ENCODE assay signal across 8 cellular contexts in the genomic region with DNA sequence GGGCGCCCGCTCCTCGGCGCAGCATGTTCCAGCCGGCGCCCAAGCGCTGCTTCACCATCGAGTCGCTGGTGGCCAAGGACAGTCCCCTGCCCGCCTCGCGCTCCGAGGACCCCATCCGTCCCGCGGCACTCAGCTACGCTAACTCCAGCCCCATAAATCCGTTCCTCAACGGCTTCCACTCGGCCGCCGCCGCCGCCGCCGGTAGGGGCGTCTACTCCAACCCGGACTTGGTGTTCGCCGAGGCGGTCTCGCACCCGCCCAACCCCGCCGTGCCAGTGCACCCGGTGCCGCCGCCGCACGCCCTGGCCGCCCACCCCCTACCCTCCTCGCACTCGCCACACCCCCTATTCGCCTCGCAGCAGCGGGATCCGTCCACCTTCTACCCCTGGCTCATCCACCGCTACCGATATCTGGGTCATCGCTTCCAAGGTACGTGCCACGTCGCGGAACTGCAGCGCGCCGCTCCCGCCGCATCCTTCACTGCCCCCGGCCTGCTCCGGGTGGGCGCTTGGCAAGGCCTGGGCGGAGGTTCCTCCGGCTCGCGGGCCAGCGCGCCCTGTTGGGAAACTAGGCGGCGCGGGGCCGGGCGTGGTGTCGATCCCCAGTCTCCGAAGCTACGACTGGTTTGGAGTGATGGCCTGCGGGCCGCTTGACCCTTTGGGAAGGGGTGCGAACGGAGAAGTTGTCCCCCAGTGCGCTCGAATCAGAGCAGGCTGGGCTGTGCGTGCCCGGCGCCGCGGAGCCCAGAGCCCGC. TPM values are rescaled to one million over a fixed set of nuclear protein-coding genes. Genes with fewer than 3 reads are reported as not detected.
A peak's percentile ranks its signal among the peaks of the same experiment; 100 is the strongest.
DNase-seq lines count a peak whose midpoint lies in the region; ATAC-seq, FAIRE-seq and TF ChIP-seq lines count a peak whose summit lies in the region.

No MANE protein-coding gene starts in this region.

- H3K79me2 ChIP-seq in ACC112 (ENCODE audit: control insufficient read depth, insufficient read depth, low read length, unreplicated experiment), result no peaks in the 10 kb centered on the region

- intact Hi-C loops in dorsolateral prefrontal cortex (cut with DNase I), result loop anchor here in 1 of 2 donors (5.0 kb wide), 1 partner anchor 504 kb away; the partner anchor contains the start of gene RAB11FIP2

- FAIRE-seq in small intestine (lab: Jason Lieb, UNC), result no peak

- TF ChIP-seq CTCF in dorsolateral prefrontal cortex (IDR thresholded peaks at IDR 0.05 in 54 of 56, conservative IDR thresholded peaks at IDR 0.05 in 2 of 56; ENCODE audit: low read depth in 1 of 56, partially characterized antibody in 56 of 56), result peak in 4 of 56 donors; percentile 3 to 11 (median 6)

- H2AFZ ChIP-seq in ACC112 (ENCODE audit: low read length, unreplicated experiment), result no peak overlapping the region

- H3K4me3 ChIP-seq in ACC112 (ENCODE audit: low read depth, low read length) (peak overlapping the region; percentile 25), HUES48 (ENCODE audit: low read depth, low read length) (peak overlapping the region; percentile 46; the same call in 1 of the 2 replicates), dorsolateral prefrontal cortex (peak overlapping the region; percentile 16 to 72 (median 57)), small intestine (ENCODE audit: low read depth in 1 of 2, low read length in 2 of 2) (peak overlapping the region in 1 of 2 donors; percentile 5)

- H3K27me3 ChIP-seq in ACC112 (ENCODE audit: insufficient read depth, low read length) (peaks cover 96% of the 10 kb centered on the region), HUES48 (ENCODE audit: control insufficient read depth, insufficient read depth, low read length) (peaks cover 100% of the 10 kb centered on the region), dorsolateral prefrontal cortex (peaks cover 0 to 100% (median 92%) of the 10 kb centered on the region in 45 donors), small intestine (ENCODE audit: control insufficient read depth in 2 of 2, insufficient read depth in 2 of 2, low read length in 2 of 2) (peaks cover 8 to 72% of the 10 kb centered on the region in 2 donors)

- 1 to 4% (median 3%) methylated on average over 85 to 88 of the region's 88 CpGs for WGBS in small intestine, 3 donors

- no peaks in the 10 kb centered on the region for H3K4me1 ChIP-seq in ACC112 (ENCODE audit: control insufficient read depth, insufficient read depth, low read length, unreplicated experiment)
- H3K4me1 ChIP-seq in HUES48 (ENCODE audit: control insufficient read depth, insufficient read depth, low read length), result peaks cover 36% of the 10 kb centered on the region
- H3K4me1 ChIP-seq in small intestine (ENCODE audit: control insufficient read depth in 2 of 2, insufficient read depth in 1 of 2, low read depth in 1 of 2, low read length in 1 of 2), result no peaks in the 10 kb centered on the region

- no peaks in the 10 kb centered on the region for H3K36me3 ChIP-seq in ACC112 (ENCODE audit: insufficient read depth, low read length)
- no peaks in the 10 kb centered on the region for H3K36me3 ChIP-seq in HUES48 (ENCODE audit: control insufficient read depth, insufficient read depth, low read length)
- H3K36me3 ChIP-seq in small intestine (ENCODE audit: control insufficient read depth in 2 of 2, insufficient read depth in 2 of 2, low read length in 2 of 2), result no peaks in the 10 kb centered on the region

- no peak overlapping the region for H3K9ac ChIP-seq in HUES48 (ENCODE audit: low read depth, low read length)

- DNase-seq in dorsolateral prefrontal cortex (no peak), myocyte (ENCODE audit: low read depth) (peak; percentile 9), small intestine (no peak), A172 (ENCODE audit: low spot score) (no peak)
- DNase-seq in effector CD8-positive, alpha-beta T cell (lab: John Stamatoyannopoulos, UW), result no peak

- H3K27ac ChIP-seq in ACC112 (ENCODE audit: low read depth, low read length), result no peak overlapping the region
- no peak overlapping the region for H3K27ac ChIP-seq in HUES48 (ENCODE audit: low read depth, low read length)
- H3K27ac ChIP-seq in dorsolateral prefrontal cortex, result peak overlapping the region in 57 of 59 donors; percentile 13 to 94 (median 82)
- H3K27ac ChIP-seq in small intestine (ENCODE audit: low read depth in 1 of 2, low read length in 1 of 2), result no peak overlapping the region

- H3K9me3 ChIP-seq in HUES48 (ENCODE audit: control insufficient read depth, insufficient read depth, low read length), result no peaks in the 10 kb centered on the region
- H3K9me3 ChIP-seq in small intestine (ENCODE audit: control insufficient read depth, low read depth), result no peaks in the 10 kb centered on the region

- no peak for ATAC-seq in HG03025 (IDR thresholded peaks at IDR 0.05; ENCODE audit: low FRiP score, unreplicated experiment)

RNA-seq across cellular contexts. Expression of gene EMX2, which starts 0.9 kb away (rescaled TPM):
- total RNA-seq in dorsolateral prefrontal cortex, result 10 to 100 TPM in 118 of 120 experiments, 1 to 10 TPM in 2; 8.0 to 53.7 (median 21.6) TPM
- total RNA-seq in myocyte, result not detected in 2 replicates
- polyA plus RNA-seq in myocyte (2012), result not detected
- polyA plus RNA-seq in small intestine, result under 1 TPM in 2 of 3 donors, not detected in 1; 0.04 to 0.45 TPM
- total RNA-seq in A172 (2014; rRNA removed; shearing (Covaris generic)), result 0.05 and 0.81 TPM in 2 replicates

Comparison
In these comparisons a context has a peak if more than half of its experiments do, and no peak if none do; other contexts are left out.
1. H3K27ac ChIP-seq: peak in dorsolateral prefrontal cortex (57 of 59); none in ACC112 (single experiment), HUES48 (single experiment) and small intestine (0 of 2).